ENCODE assay signal across 8 cellular contexts in the genomic region with DNA sequence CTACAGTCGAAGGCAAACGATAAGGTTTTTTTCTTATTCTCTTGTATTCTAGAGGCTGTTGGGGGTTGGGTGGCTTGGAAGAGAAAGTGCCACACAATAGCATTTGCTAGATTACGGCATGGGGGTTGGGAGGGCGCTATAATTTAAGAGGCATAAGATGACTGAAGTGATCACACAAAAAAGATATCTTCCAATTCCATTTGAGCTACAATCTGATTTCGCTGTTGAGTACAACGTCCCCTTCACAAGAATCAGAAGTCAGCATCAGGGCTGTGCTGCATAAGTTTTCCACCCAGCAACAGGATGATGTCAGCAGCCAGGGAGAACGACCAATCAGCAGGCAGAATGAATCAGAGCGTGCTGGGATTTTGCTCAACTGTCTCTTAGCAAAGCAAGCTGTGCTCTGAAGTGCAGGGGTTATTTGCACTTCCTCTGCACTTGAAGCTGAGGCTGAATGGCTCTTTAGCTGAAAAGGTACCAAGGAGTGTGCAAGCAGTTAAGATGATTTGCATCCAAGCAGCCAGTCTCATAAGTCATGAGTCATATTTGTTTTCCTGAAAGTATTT. TPM values are rescaled to one million over a fixed set of nuclear protein-coding genes. Genes with fewer than 3 reads are reported as not detected.
DNase-seq lines count a peak whose midpoint lies in the region; ATAC-seq and TF ChIP-seq lines count a peak whose summit lies in the region.

No MANE protein-coding gene starts in this region.

- H3K4me3 Mint-ChIP-seq in HFFc6, result peak overlapping the region; percentile 80
- peak overlapping the region; percentile 65 for H3K4me3 Mint-ChIP-seq in progenitor cell of endocrine pancreas (ENCODE audit: low read depth)

- H3K27me3 Mint-ChIP-seq in HFFc6 (ENCODE audit: insufficient read depth) (no peaks in the 10 kb centered on the region; the same call in none of the 2 replicates), progenitor cell of endocrine pancreas (no peaks in the 10 kb centered on the region)

- H3K9me3 Mint-ChIP-seq in HFFc6 (no peaks in the 10 kb centered on the region), progenitor cell of endocrine pancreas (ENCODE audit: low read depth) (no peaks in the 10 kb centered on the region)

- DNase-seq in GM04504 (ENCODE audit: low read depth) (peak; percentile 65), HFFc6 (peak; percentile 79), NCI-H1092 (lab: John Stamatoyannopoulos, UW) (peak; percentile 97), SW 1271 (lab: John Stamatoyannopoulos, UW) (peak; percentile 38 to 79), amniotic stem cell (lab: John Stamatoyannopoulos, UW) (peak; percentile 70), left cardiac atrium (peak; percentile 81), progenitor cell of endocrine pancreas (ENCODE audit: low spot score, unreplicated experiment) (peak; percentile 41), ureter (ENCODE audit: low spot score) (peak; percentile 84)

- H3K27ac Mint-ChIP-seq in HFFc6, result no peak overlapping the region
- peak overlapping the region; percentile 95 for H3K27ac Mint-ChIP-seq in progenitor cell of endocrine pancreas

- intact Hi-C loops in left cardiac atrium (cut with DNase I), result no loop called here

- H3K4me1 Mint-ChIP-seq in HFFc6 (ENCODE audit: low read depth) (peaks cover 6% of the 10 kb centered on the region; the same call in 1 of the 2 replicates), progenitor cell of endocrine pancreas (ENCODE audit: low read depth) (peaks cover 37% of the 10 kb centered on the region)

- ATAC-seq in left cardiac atrium, result peak; percentile 98 to 100

- H3K36me3 Mint-ChIP-seq in HFFc6 (ENCODE audit: low read depth), result no peaks in the 10 kb centered on the region
- H3K36me3 Mint-ChIP-seq in progenitor cell of endocrine pancreas (ENCODE audit: insufficient read depth), result no peaks in the 10 kb centered on the region

- TF ChIP-seq CTCF in HFFc6 (IDR thresholded peaks at IDR 0.05) (no peak), progenitor cell of endocrine pancreas (IDR thresholded peaks at IDR 0.05; ENCODE audit: unreplicated experiment) (no peak)

RNA-seq across cellular contexts. Expression of a gene that starts 23.2 kb away (rescaled TPM):
- under 1 TPM; 0.12 to 0.28 (median 0.21) TPM for total RNA-seq in HFFc6 (2021; fragmentation: NEBNext Ultra II Directional; extraction: Animal tissue kit (Norgen Biotek cat#: 25700))
- total RNA-seq in left cardiac atrium, result 10 to 100 TPM in 1 of 2 donors, 1 to 10 TPM in 1; 9.0 to 17.2 TPM
- 79.7 and 80.2 TPM in 2 replicates for total RNA-seq in progenitor cell of endocrine pancreas
- 35.1 TPM for total RNA-seq in ureter

Comparison
In these comparisons a context has a peak if more than half of its experiments do, and no peak if none do; other contexts are left out.
1. Peak in every context shown above with its lines: DNase-seq and ATAC-seq.
2. DNase-seq: peak in every context shown above with its lines; median percentile 97 in NCI-H1092; 84 in ureter; 81 in left cardiac atrium; 79 in HFFc6; 70 in amniotic stem cell; 65 in GM04504; 58 in SW 1271; 41 in progenitor cell of endocrine pancreas.
3. RNA of a gene that starts 23.2 kb away (total RNA-seq): 79.7 to 80.2 TPM in progenitor cell of endocrine pancreas, 35.1 TPM in ureter (single experiment) and 9.0 to 17.2 TPM in left cardiac atrium; 0.12 to 0.28 TPM in HFFc6; every median in the first group is over 4 times any median in the second.